1 cellular context compared by ENCODE assay signal in the genomic region with DNA sequence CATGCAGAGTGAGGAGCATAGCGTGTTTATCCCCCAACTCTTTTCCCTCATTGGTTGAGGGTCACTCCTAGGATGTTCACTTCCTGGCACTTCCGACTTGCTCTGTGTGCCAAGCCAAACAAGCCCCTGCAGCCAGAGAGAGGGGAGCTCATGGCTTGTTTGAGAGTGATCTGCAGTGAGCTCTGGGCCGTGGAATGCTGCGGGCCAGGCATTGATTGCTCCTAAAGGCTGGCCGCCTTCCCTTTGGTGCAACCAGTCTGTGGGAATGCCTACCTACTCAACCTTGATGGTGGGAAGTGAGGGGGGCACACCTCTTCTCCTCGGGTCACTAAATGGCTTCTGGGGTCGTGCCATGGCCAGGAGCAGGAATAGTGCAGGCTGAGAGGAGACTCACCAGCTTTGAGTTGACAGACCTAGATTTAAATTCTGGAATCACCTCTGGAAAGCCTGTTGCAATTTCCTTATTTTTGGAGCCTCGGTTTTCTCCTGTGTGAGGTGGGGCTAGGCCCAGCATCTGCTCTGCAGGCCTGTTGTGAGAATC.
TF ChIP-seq lines count a peak whose summit lies in the region.

No MANE protein-coding gene starts in this region.

TF ChIP-seq in HepG2, 621 proteins besides CTCF, POLR2A, EP300 and RAD21 (continued from another document):
- TF ChIP-seq CEBPZ (IDR thresholded peaks at IDR 0.05; ENCODE audit: low read length) (no peak), ZNF790 (CRISPR knock-in tag; IDR thresholded peaks at IDR 0.05; ENCODE audit: borderline replicate concordance) (no peak), HIVEP1 (CRISPR knock-in tag; IDR thresholded peaks at IDR 0.05) (no peak), THAP11 (CRISPR knock-in tag; IDR thresholded peaks at IDR 0.05) (no peak), ZNF430 (CRISPR knock-in tag; IDR thresholded peaks at IDR 0.05) (0 out of 2 replicates have a peak, but pooled peaks have one; percentile 58)
